Comparison of ENCODE assay signal across 11 cellular contexts in the genomic region with DNA sequence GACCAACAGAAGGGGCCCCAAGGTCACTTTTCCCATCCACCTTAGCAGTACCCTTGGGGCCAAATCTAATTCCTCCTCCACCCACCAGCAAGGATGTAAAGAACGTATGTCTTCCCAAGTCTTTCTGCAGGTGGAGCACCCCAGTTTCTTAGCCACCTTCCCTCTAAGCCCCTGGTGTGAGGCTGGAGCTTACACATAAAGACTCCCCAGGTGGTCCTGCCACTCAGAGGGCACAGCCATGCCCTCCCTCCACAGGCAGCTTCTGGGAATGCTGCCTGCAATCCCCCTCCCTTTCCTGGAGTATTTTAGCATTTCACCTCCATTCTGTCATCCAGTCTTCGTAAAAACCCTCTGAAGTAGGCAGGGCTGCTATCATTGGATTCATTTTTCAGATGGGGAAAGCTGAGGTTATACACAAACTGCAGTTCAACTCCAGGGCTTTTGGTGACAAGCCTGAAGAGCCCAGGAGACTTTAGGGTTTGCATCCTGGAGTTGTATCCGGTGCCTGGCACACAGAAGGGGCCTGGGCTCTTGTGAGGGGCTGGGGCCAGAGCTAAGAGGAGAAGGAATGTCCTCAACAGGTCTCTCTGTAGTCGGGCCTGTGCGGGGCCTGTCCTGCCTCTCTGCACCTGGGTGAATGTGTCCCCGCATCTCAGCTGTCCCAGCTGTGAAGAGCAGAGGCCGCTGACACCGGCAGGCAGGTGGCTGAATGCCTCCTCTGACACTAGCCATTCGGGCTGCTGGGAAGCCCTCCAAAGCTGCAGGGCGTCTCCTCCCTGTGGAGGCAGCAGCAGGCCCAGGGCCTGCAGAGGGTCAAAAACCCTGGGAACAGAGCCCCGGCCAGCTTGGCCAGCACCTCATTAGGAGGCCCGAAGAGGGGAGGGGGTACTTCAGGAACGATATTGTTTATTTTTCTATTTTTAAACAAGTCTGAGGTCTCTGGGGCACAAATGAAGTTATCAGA. TPM values are rescaled to one million over a fixed set of nuclear protein-coding genes. Genes with fewer than 3 reads are reported as not detected.
DNase-seq lines count a peak whose midpoint lies in the region; ATAC-seq and TF ChIP-seq lines count a peak whose summit lies in the region.
"Had no signal": no experiment of that assay in that cellular context is flagged by ENCODE, and none has a peak within 500 bp of the region (broad histone marks: within the 10 kb centered on the region; RNA-seq: fewer than 3 reads in every experiment).

No MANE protein-coding gene starts in this region.

- H3K4me1 Mint-ChIP-seq in chondrocyte (ENCODE audit: low read depth): peaks cover 35% of the 10 kb centered on the region

- H3K27me3 Mint-ChIP-seq in chondrocyte (ENCODE audit: low read depth): peaks cover 28% of the 10 kb centered on the region

- DNase-seq in activated CD4-positive, alpha-beta T cell treated with anti-CD3 and anti-CD28 coated beads for 1 hour: peak; percentile 3
- no peak for DNase-seq in activated CD4-positive, alpha-beta T cell treated with anti-CD3 and anti-CD28 coated beads, Interleukin-2, amount 50 U/mL, for 4 hours
- DNase-seq in chondrocyte (ENCODE audit: low spot score) (no peak), medulla oblongata (ENCODE audit: extremely low spot score) (peak; percentile 41), upper lobe of left lung (peak; percentile 54 to 57), MM.1S (no peak)
- DNase-seq: EL had no signal

- no peaks in the 10 kb centered on the region for H3K79me2 ChIP-seq in MM.1S (ENCODE audit: low read length)

- TF ChIP-seq POLR2A in upper lobe of left lung (IDR thresholded peaks at IDR 0.05): no peak

- no peak for TF ChIP-seq EP300 in upper lobe of left lung (IDR thresholded peaks at IDR 0.05)

- no peak overlapping the region for H2AFZ ChIP-seq in MM.1S (ENCODE audit: low read length)

- ATAC-seq in upper lobe of left lung (ENCODE audit: low FRiP score in 2 of 2): peak in 1 of 2 donors; percentile 44
- no peak for ATAC-seq in HG03457 (IDR thresholded peaks at IDR 0.05; ENCODE audit: unreplicated experiment)
- ATAC-seq in GM21381 (IDR thresholded peaks at IDR 0.05; ENCODE audit: unreplicated experiment): no peak

- H3K4me2 ChIP-seq in MM.1S (ENCODE audit: low read depth, low read length): no peak overlapping the region

- H3K9ac ChIP-seq in MM.1S (ENCODE audit: low read length): no peak overlapping the region

- H3K4me3 ChIP-seq in upper lobe of left lung (no peak overlapping the region), MM.1S (ENCODE audit: low read length) (no peak overlapping the region)
- H3K4me3 ChIP-seq: Peyer's patch had no signal

- H3K4me3 Mint-ChIP-seq in chondrocyte (ENCODE audit: unreplicated experiment): no peak overlapping the region

- no peaks in the 10 kb centered on the region for H3F3A ChIP-seq in MM.1S (ENCODE audit: insufficient read depth, low read length)

- peak overlapping the region; percentile 27 for H3K27ac Mint-ChIP-seq in chondrocyte (ENCODE audit: unreplicated experiment)

- H3K9me3 ChIP-seq in upper lobe of left lung (no peaks in the 10 kb centered on the region), MM.1S (replicated peaks; ENCODE audit: insufficient read depth, low read length) (no peaks in the 10 kb centered on the region)
- H3K9me3 ChIP-seq: Peyer's patch had no signal

- H3K27ac ChIP-seq in upper lobe of left lung: peak overlapping the region; percentile 9 to 69 (median 48)
- H3K27ac ChIP-seq in MM.1S (ENCODE audit: low read length): no peak overlapping the region

- H3K4me1 ChIP-seq in upper lobe of left lung (peaks cover 47 to 61% (median 54%) of the 10 kb centered on the region in 4 donors), MM.1S (ENCODE audit: low read length) (no peaks in the 10 kb centered on the region)

- H3K36me3 Mint-ChIP-seq in chondrocyte (ENCODE audit: low read depth): no peaks in the 10 kb centered on the region

- TF ChIP-seq CTCF in chondrocyte (IDR thresholded peaks at IDR 0.05): no peak
- TF ChIP-seq CTCF in upper lobe of left lung (IDR thresholded peaks at IDR 0.05): peak in 1 of 6 experiments; percentile 2
- TF ChIP-seq CTCF in MM.1S (IDR thresholded peaks at IDR 0.05; ENCODE audit: low read length): no peak

- no peaks in the 10 kb centered on the region for H3K27me3 ChIP-seq in upper lobe of left lung
- peaks cover 100% of the 10 kb centered on the region for H3K27me3 ChIP-seq in MM.1S (replicated peaks; ENCODE audit: insufficient read depth, low read length)
- H3K27me3 ChIP-seq: Peyer's patch had no signal

- H3K9me2 ChIP-seq in MM.1S (replicated peaks; ENCODE audit: insufficient read depth, low read length): no peaks in the 10 kb centered on the region

- H3K36me3 ChIP-seq in upper lobe of left lung (no peaks in the 10 kb centered on the region), MM.1S (replicated peaks; ENCODE audit: insufficient read depth, low read length) (no peaks in the 10 kb centered on the region)
- H3K36me3 ChIP-seq: Peyer's patch had no signal

- 45 to 49% methylated on average over 9 to 13 of the region's 13 CpGs for WGBS in upper lobe of left lung, 2 donors

- no peaks in the 10 kb centered on the region for H3K9me3 Mint-ChIP-seq in chondrocyte (ENCODE audit: low read depth)

- no peaks in the 10 kb centered on the region for H4K20me1 ChIP-seq in MM.1S (ENCODE audit: insufficient read depth, low read length)

RNA-seq across cellular contexts. Expression of gene CIB4, which starts 27.6 kb away (rescaled TPM):
- total RNA-seq in chondrocyte (not detected in 3 replicates), upper lobe of left lung (not detected)
- total RNA-seq: Peyer's patch, temporal lobe had no signal

Comparison
In these comparisons a context has a peak if more than half of its experiments do, and no peak if none do; other contexts are left out.
1. DNase-seq: peak in activated CD4-positive, alpha-beta T cell treated with anti-CD3 and anti-CD28 coated beads for 1 hour (single experiment), medulla oblongata (single experiment) and upper lobe of left lung (2 of 2); none in activated CD4-positive, alpha-beta T cell treated with anti-CD3 and anti-CD28 coated beads, Interleukin-2, amount 50 U/mL, for 4 hours (0 of 2), chondrocyte (single experiment) and MM.1S (single experiment).